Comparison of ENCODE assay signal across 16 cellular contexts in genomic region chrX:35711281-35711680, GRCh38.
"Had no signal": no experiment of that assay in that cellular context is flagged by ENCODE, and none has a peak within 500 bp of the region (broad histone marks: within the 10 kb centered on the region; RNA-seq: fewer than 3 reads in every experiment).

No MANE protein-coding gene starts in this region.

- H3K4me3 ChIP-seq: ascending aorta, left lung, prostate gland, sigmoid colon, upper lobe of right lung had no signal

- H3K36me3 ChIP-seq: ascending aorta, left lung, prostate gland, sigmoid colon, upper lobe of right lung had no signal

- H3K9me3 ChIP-seq: ascending aorta, left lung, prostate gland, sigmoid colon, upper lobe of right lung had no signal

- H3K4me1 ChIP-seq: ascending aorta, left lung, prostate gland, sigmoid colon, upper lobe of right lung had no signal

- DNase-seq: activated CD4-positive, alpha-beta T cell treated with anti-CD3 and anti-CD28 coated beads for 36 hours; activated CD8-positive, alpha-beta memory T cell treated with anti-CD3 and anti-CD28 coated beads, Interleukin-2, amount 50 U/mL, for 48 hours; activated CD8-positive, alpha-beta T cell treated with anti-CD3 and anti-CD28 coated beads, Interleukin-2, amount 10 ng/mL, durations not matched to agents 7 days and 5 days; activated naive CD4-positive, alpha-beta T cell; central memory CD4-positive, alpha-beta T cell; erythroblast; head of caudate nucleus; left lung; sigmoid colon; stimulated activated CD4-positive, alpha-beta T cell treated with anti-CD3 and anti-CD28 coated beads, Interleukin-2, amount 100 ng/mL, for 48 hours; stimulated activated CD8-positive, alpha-beta memory T cell treated with anti-CD3 and anti-CD28 coated beads, Interleukin-4, amount 100 ng/mL, for 48 hours; T-helper 1 cell; upper lobe of right lung had no signal

- H3K27ac ChIP-seq: ascending aorta, left lung, prostate gland, sigmoid colon, upper lobe of right lung, VCaP had no signal

- H3K27me3 ChIP-seq: ascending aorta, left lung, sigmoid colon, upper lobe of right lung had no signal
